Comparison of ENCODE assay signal across 13 cellular contexts in genomic region chr21:32624726-32625125, GRCh38. TPM values are rescaled to one million over a fixed set of nuclear protein-coding genes. Genes with fewer than 3 reads are reported as not detected.
A peak's percentile ranks its signal among the peaks of the same experiment; 100 is the strongest.
DNase-seq lines count a peak whose midpoint lies in the region; ATAC-seq, FAIRE-seq and TF ChIP-seq lines count a peak whose summit lies in the region.
"Had no signal": no experiment of that assay in that cellular context is flagged by ENCODE, and none has a peak within 500 bp of the region (broad histone marks: within the 10 kb centered on the region; RNA-seq: fewer than 3 reads in every experiment).

No MANE protein-coding gene starts in this region.

- DNase-seq in EH (ENCODE audit: low read depth) = peak; percentile 47
- peak; percentile 81 for DNase-seq in astrocyte (ENCODE audit: low read depth)
- DNase-seq in colonic mucosa = no peak
- no peak for DNase-seq in esophagus squamous epithelium (lab: John Stamatoyannopoulos, UW)
- no peak for DNase-seq in cerebellar cortex (ENCODE audit: low spot score)
- DNase-seq in CD14-positive monocyte (ENCODE audit: low spot score) = no peak
- DNase-seq: activated T-cell treated with anti-CD3 and anti-CD28 coated beads, Interleukin-2, amount 50 U/mL, for 72 hours; Caco-2; Peyer's patch had no signal

- H3K27ac Mint-ChIP-seq in astrocyte (ENCODE audit: unreplicated experiment) (no peak overlapping the region), CD14-positive monocyte (peak overlapping the region in 1 of 7 donors; percentile 38)
- H3K27ac Mint-ChIP-seq: activated T-cell treated with anti-CD3 and anti-CD28 coated beads, Interleukin-2, amount 50 U/mL, for 72 hours; neural progenitor cell had no signal

- H3K9me3 ChIP-seq in astrocyte (ENCODE audit: insufficient read depth, low read depth, low read length) (no peaks in the 10 kb centered on the region), colonic mucosa (no peaks in the 10 kb centered on the region), esophagus squamous epithelium (no peaks in the 10 kb centered on the region)
- H3K9me3 ChIP-seq: Caco-2, gastroesophageal sphincter, Peyer's patch had no signal

- H3K27me3 Mint-ChIP-seq in astrocyte (ENCODE audit: low read depth, unreplicated experiment) = peaks cover 17% of the 10 kb centered on the region
- H3K27me3 Mint-ChIP-seq in CD14-positive monocyte (ENCODE audit: low read depth in 3 of 3) = peaks cover 8 to 14% (median 12%) of the 10 kb centered on the region in 3 donors

- no peak overlapping the region for H2AFZ ChIP-seq in astrocyte (ENCODE audit: low read depth, low read length)
- H2AFZ ChIP-seq: neural progenitor cell had no signal

- no peak overlapping the region for H3K9ac ChIP-seq in astrocyte (ENCODE audit: low read length)
- H3K9ac ChIP-seq in colonic mucosa (ENCODE audit: low read depth in 2 of 2, low read length in 2 of 2) = no peak overlapping the region
- H3K9ac ChIP-seq: neural progenitor cell had no signal

- intact Hi-C loops in colonic mucosa (cut with DNase I) = no loop called here
- intact Hi-C loops in esophagus squamous epithelium (cut with DNase I) = no loop called here
- intact Hi-C loops in CD14-positive monocyte (cut with micrococcal nuclease) = no loop called here

- H3K4me2 ChIP-seq in astrocyte (ENCODE audit: low read length) = no peak overlapping the region
- H3K4me2 ChIP-seq: neural progenitor cell had no signal

- FAIRE-seq in astrocyte (lab: Jason Lieb, UNC) = no peak

- peaks cover 2% of the 10 kb centered on the region for H3K9me3 Mint-ChIP-seq in astrocyte (ENCODE audit: unreplicated experiment)
- H3K9me3 Mint-ChIP-seq in CD14-positive monocyte = peaks cover 0 to 5% (median 0%) of the 10 kb centered on the region in 7 donors
- H3K9me3 Mint-ChIP-seq: activated T-cell treated with anti-CD3 and anti-CD28 coated beads, Interleukin-2, amount 50 U/mL, for 72 hours; neural progenitor cell had no signal

- H3K36me3 Mint-ChIP-seq in astrocyte (ENCODE audit: low read depth, unreplicated experiment) (no peaks in the 10 kb centered on the region), CD14-positive monocyte (peaks cover 4 to 12% of the 10 kb centered on the region in 2 donors)
- H3K36me3 Mint-ChIP-seq: neural progenitor cell had no signal

- H3K27me3 ChIP-seq in astrocyte (ENCODE audit: insufficient read depth, low read length) (no peaks in the 10 kb centered on the region), colonic mucosa (no peaks in the 10 kb centered on the region), esophagus squamous epithelium (peaks cover 0 to 23% (median 0%) of the 10 kb centered on the region in 4 donors)
- H3K27me3 ChIP-seq: Peyer's patch had no signal

- no peak for TF ChIP-seq CTCF in astrocyte (IDR thresholded peaks at IDR 0.05; ENCODE audit: insufficient read depth, low read depth, low read length)
- no peak for TF ChIP-seq CTCF in colonic mucosa (IDR thresholded peaks at IDR 0.05)
- no peak for TF ChIP-seq CTCF in esophagus squamous epithelium (IDR thresholded peaks at IDR 0.05)
- no peak for TF ChIP-seq CTCF in CD14-positive monocyte (IDR thresholded peaks at IDR 0.05)

- H3K36me3 ChIP-seq in astrocyte (ENCODE audit: insufficient read depth, low read length) (no peaks in the 10 kb centered on the region), colonic mucosa (no peaks in the 10 kb centered on the region), esophagus squamous epithelium (peaks cover 0 to 9% (median 0%) of the 10 kb centered on the region in 3 donors)
- H3K36me3 ChIP-seq: neural progenitor cell had no signal

- H3K4me1 ChIP-seq in astrocyte (ENCODE audit: insufficient read depth, low read length) (no peaks in the 10 kb centered on the region), colonic mucosa (no peaks in the 10 kb centered on the region), esophagus squamous epithelium (peaks cover 0 to 3% (median 0%) of the 10 kb centered on the region in 3 donors)
- H3K4me1 ChIP-seq: Caco-2, gastroesophageal sphincter, neural progenitor cell, Peyer's patch had no signal

- H3K79me2 ChIP-seq in astrocyte (ENCODE audit: insufficient read depth, low read length) = no peaks in the 10 kb centered on the region

- H3K4me1 Mint-ChIP-seq in astrocyte (ENCODE audit: low read depth, unreplicated experiment) (peaks cover 2% of the 10 kb centered on the region), CD14-positive monocyte (peaks cover 2% of the 10 kb centered on the region)
- H3K4me1 Mint-ChIP-seq: neural progenitor cell had no signal

- H3K4me3 Mint-ChIP-seq in astrocyte (ENCODE audit: unreplicated experiment) (no peak overlapping the region), CD14-positive monocyte (no peak overlapping the region)
- H3K4me3 Mint-ChIP-seq: activated T-cell treated with anti-CD3 and anti-CD28 coated beads, Interleukin-2, amount 50 U/mL, for 72 hours; neural progenitor cell had no signal

- no peak overlapping the region for H3K4me3 ChIP-seq in astrocyte (ENCODE audit: insufficient read depth, low read depth, low read length)
- H3K4me3 ChIP-seq in colonic mucosa = no peak overlapping the region
- no peak overlapping the region for H3K4me3 ChIP-seq in esophagus squamous epithelium
- H3K4me3 ChIP-seq: gastroesophageal sphincter, neural progenitor cell, Peyer's patch had no signal

- no peaks in the 10 kb centered on the region for H4K20me1 ChIP-seq in astrocyte (ENCODE audit: insufficient read depth, low read length)

- ATAC-seq in GM21423 (IDR thresholded peaks at IDR 0.05; ENCODE audit: unreplicated experiment) (peak; percentile 93), HG03432 (IDR thresholded peaks at IDR 0.05; ENCODE audit: unreplicated experiment) (peak; percentile 88)
- ATAC-seq: activated T-cell treated with anti-CD3 and anti-CD28 coated beads, Interleukin-2, amount 50 U/mL, for 72 hours; gastroesophageal sphincter had no signal

- 10 to 22% methylated on average over 2 of the region's 2 CpGs for WGBS in esophagus squamous epithelium, 2 donors

- H3K27ac ChIP-seq in astrocyte (ENCODE audit: low read depth, low read length) (no peak overlapping the region), colonic mucosa (no peak overlapping the region), esophagus squamous epithelium (no peak overlapping the region)
- H3K27ac ChIP-seq: gastroesophageal sphincter, neural progenitor cell, Peyer's patch had no signal

- TF ChIP-seq POLR2A in esophagus squamous epithelium (IDR thresholded peaks at IDR 0.05) = no peak

RNA-seq across cellular contexts. Expression of gene CFAP298, which starts 12.5 kb away (rescaled TPM):
- 28.2 and 28.7 TPM in 2 replicates for total RNA-seq in astrocyte
- total RNA-seq in colonic mucosa = 10 to 100 TPM; 27.5 to 55.8 TPM
- 10 to 100 TPM; 24.2 to 34.8 (median 28.2) TPM for total RNA-seq in esophagus squamous epithelium
- polyA plus RNA-seq in CD14-positive monocyte = 10 to 100 TPM; 26.5 to 28.7 TPM

RNA-seq across cellular contexts. Expression of gene TCP10L, which starts 39.4 kb away (rescaled TPM):
- 0.34 TPM in 1 of 2 replicates, not detected in the other for total RNA-seq in astrocyte
- total RNA-seq in colonic mucosa = 1 to 10 TPM in 1 of 2 donors, under 1 TPM in 1; 0.74 to 1.2 TPM
- total RNA-seq in esophagus squamous epithelium = 1 to 10 TPM in 1 of 4 donors, under 1 TPM in 1, not detected in 2; 0.19 to 5.6 TPM
- polyA plus RNA-seq in CD14-positive monocyte = under 1 TPM; 0.12 to 0.41 TPM
- total RNA-seq: Caco-2 had no signal

Comparison
In these comparisons a context has a peak if more than half of its experiments do, and no peak if none do; other contexts are left out.
1. DNase-seq: peak in EH (single experiment) and astrocyte (single experiment); none in colonic mucosa (single experiment), esophagus squamous epithelium (single experiment), cerebellar cortex (single experiment) and CD14-positive monocyte (single experiment).